In genomic region chr1:230798187-230798484, GRCh38 we compare ENCODE assay signal across 20 cellular contexts. TPM values are rescaled to one million over a fixed set of nuclear protein-coding genes. Genes with fewer than 3 reads are reported as not detected.
DNase-seq lines count a peak whose midpoint lies in the region; ATAC-seq and TF ChIP-seq lines count a peak whose summit lies in the region.
"Had no signal": no experiment of that assay in that cellular context is flagged by ENCODE, and none has a peak within 500 bp of the region (broad histone marks: within the 10 kb centered on the region; RNA-seq: fewer than 3 reads in every experiment).

No MANE protein-coding gene starts in this region.

- H3K27me3 Mint-ChIP-seq in endodermal cell (ENCODE audit: insufficient read depth) (peaks cover 43% of the 10 kb centered on the region), neural progenitor cell (ENCODE audit: insufficient read depth, low read depth) (peaks cover 9% of the 10 kb centered on the region)

- H3F3A ChIP-seq in neural progenitor cell (ENCODE audit: low read depth): no peaks in the 10 kb centered on the region

- H3K27me3 ChIP-seq in endodermal cell (ENCODE audit: control insufficient read depth, insufficient read depth, low read length, poor library complexity, severe bottlenecking) (no peaks in the 10 kb centered on the region), neural progenitor cell (peaks cover 15% of the 10 kb centered on the region)
- H3K27me3 ChIP-seq: SJSA1, tibial nerve had no signal

- H3K27ac ChIP-seq in endodermal cell (ENCODE audit: low read depth, low read length) (no peak overlapping the region), neural progenitor cell (no peak overlapping the region)
- H3K27ac ChIP-seq: prostate gland, SJSA1 had no signal

- H3K4me2 ChIP-seq in neural progenitor cell: no peak overlapping the region

- intact Hi-C loops in Right ventricle myocardium superior (cut with DNase I): loop anchor here (1.0 to 10.0 kb wide), 2 partner anchors 119 to 417 kb away; no protein-coding TSS in a partner anchor
- intact Hi-C loops in cardiac septum (cut with DNase I): loop anchor here (1.0 to 2.0 kb wide), 2 partner anchors 120 to 413 kb away; no protein-coding TSS in a partner anchor

- peak overlapping the region; percentile 65 for H2AFZ ChIP-seq in neural progenitor cell (replicated peaks)

- H3K79me2 ChIP-seq in neural progenitor cell (ENCODE audit: low read depth): no peaks in the 10 kb centered on the region

- H3K9me3 ChIP-seq in endodermal cell (ENCODE audit: control insufficient read depth, low read length) (no peaks in the 10 kb centered on the region), neural progenitor cell (ENCODE audit: low read depth) (no peaks in the 10 kb centered on the region)
- H3K9me3 ChIP-seq: prostate gland, SJSA1, tibial nerve had no signal

- peak; percentile 36 for ATAC-seq in Right ventricle myocardium superior (ENCODE audit: poor library complexity)
- no peak for ATAC-seq in GM19328 (IDR thresholded peaks at IDR 0.05; ENCODE audit: unreplicated experiment)
- no peak for ATAC-seq in HG03460 (IDR thresholded peaks at IDR 0.05; ENCODE audit: unreplicated experiment)
- ATAC-seq: stimulated activated effector memory CD8-positive, alpha-beta T cell treated with anti-CD3 and anti-CD28 coated beads, Interleukin-12 subunit alpha, Interleukin-12 subunit beta, amount 100 ng/mL, for 72 hours had no signal

- H3K27ac Mint-ChIP-seq in endodermal cell (no peak overlapping the region), neural progenitor cell (peak overlapping the region; percentile 69)
- H3K27ac Mint-ChIP-seq: CD4-positive, CD25-positive, alpha-beta regulatory T cell; stimulated activated effector memory CD8-positive, alpha-beta T cell treated with anti-CD3 and anti-CD28 coated beads, Interleukin-12 subunit alpha, Interleukin-12 subunit beta, amount 100 ng/mL, for 72 hours had no signal

- 88% methylated on average over 2 of the region's 2 CpGs; no CpG with 5 or more reads in 1 of the 2 experiments for WGBS in endodermal cell (ENCODE audit: insufficient coverage in 1 of 2, insufficient read length in 1 of 2), 2 experiments

- H3K4me1 Mint-ChIP-seq in endodermal cell (no peaks in the 10 kb centered on the region), neural progenitor cell (peaks cover 24% of the 10 kb centered on the region)
- H3K4me1 Mint-ChIP-seq: CD4-positive, CD25-positive, alpha-beta regulatory T cell; stimulated activated effector memory CD8-positive, alpha-beta T cell treated with anti-CD3 and anti-CD28 coated beads, Interleukin-12 subunit alpha, Interleukin-12 subunit beta, amount 100 ng/mL, for 72 hours had no signal

- H3K36me3 Mint-ChIP-seq in endodermal cell (ENCODE audit: low read depth): no peaks in the 10 kb centered on the region
- no peaks in the 10 kb centered on the region for H3K36me3 Mint-ChIP-seq in neural progenitor cell
- H3K36me3 Mint-ChIP-seq: CD4-positive, CD25-positive, alpha-beta regulatory T cell; stimulated activated effector memory CD8-positive, alpha-beta T cell treated with anti-CD3 and anti-CD28 coated beads, Interleukin-12 subunit alpha, Interleukin-12 subunit beta, amount 100 ng/mL, for 72 hours had no signal

- peak; percentile 8 for TF ChIP-seq CTCF in endodermal cell (conservative IDR thresholded peaks at IDR 0.05)
- TF ChIP-seq CTCF in neural progenitor cell (IDR thresholded peaks at IDR 0.05): no peak

- no peak for DNase-seq in Right ventricle myocardium superior
- no peak for DNase-seq in cardiac septum (ENCODE audit: low spot score)
- DNase-seq in endodermal cell: no peak
- DNase-seq in neural progenitor cell (ENCODE audit: low spot score): no peak
- DNase-seq in activated naive CD4-positive, alpha-beta T cell treated with Interleukin-2 at 50 U/mL for 16 hours: no peak
- no peak for DNase-seq in stimulated activated naive CD4-positive, alpha-beta T cell (lab: John Stamatoyannopoulos, UW)
- DNase-seq: activated gamma-delta T cell, NCI-H1436, T1000 had no signal

- no peaks in the 10 kb centered on the region for H3K36me3 ChIP-seq in endodermal cell (ENCODE audit: control insufficient read depth, insufficient read depth, low read length)
- no peaks in the 10 kb centered on the region for H3K36me3 ChIP-seq in neural progenitor cell
- H3K36me3 ChIP-seq: prostate gland, SJSA1, tibial nerve had no signal

- H3K9me3 Mint-ChIP-seq in endodermal cell: no peaks in the 10 kb centered on the region
- H3K9me3 Mint-ChIP-seq in neural progenitor cell: peaks cover 3% of the 10 kb centered on the region
- H3K9me3 Mint-ChIP-seq: stimulated activated effector memory CD8-positive, alpha-beta T cell treated with anti-CD3 and anti-CD28 coated beads, Interleukin-12 subunit alpha, Interleukin-12 subunit beta, amount 100 ng/mL, for 72 hours had no signal

- no peaks in the 10 kb centered on the region for H4K20me1 ChIP-seq in neural progenitor cell (ENCODE audit: low read depth)

- H3K4me3 ChIP-seq in endodermal cell (ENCODE audit: low read length) (no peak overlapping the region), neural progenitor cell (no peak overlapping the region)
- H3K4me3 ChIP-seq: prostate gland, SJSA1, tibial nerve had no signal

- no peak overlapping the region for H3K4me3 Mint-ChIP-seq in endodermal cell
- no peak overlapping the region for H3K4me3 Mint-ChIP-seq in neural progenitor cell
- H3K4me3 Mint-ChIP-seq: CD4-positive, CD25-positive, alpha-beta regulatory T cell; stimulated activated effector memory CD8-positive, alpha-beta T cell treated with anti-CD3 and anti-CD28 coated beads, Interleukin-12 subunit alpha, Interleukin-12 subunit beta, amount 100 ng/mL, for 72 hours had no signal

- H3K4me1 ChIP-seq in endodermal cell (ENCODE audit: control insufficient read depth, insufficient read depth, low read length) (peaks cover 4% of the 10 kb centered on the region), neural progenitor cell (no peaks in the 10 kb centered on the region)
- H3K4me1 ChIP-seq: prostate gland, SJSA1 had no signal

- no peak overlapping the region for H3K9ac ChIP-seq in endodermal cell (ENCODE audit: extremely low read depth, low read length, poor library complexity, severe bottlenecking)
- no peak overlapping the region for H3K9ac ChIP-seq in neural progenitor cell

RNA-seq across cellular contexts. Expression of gene CAPN9, which starts 50.9 kb away (rescaled TPM):
- total RNA-seq in Right ventricle myocardium superior (0.83 TPM), cardiac septum (0.38 TPM), endodermal cell (1 to 10 TPM; 1.1 TPM), neural progenitor cell (ENCODE audit: low replicate concordance) (0.15 and 0.19 TPM in 2 replicates)
- 0.93 TPM for polyA plus RNA-seq in endodermal cell (2013, experiment 1 of 2)
- polyA plus RNA-seq in endodermal cell (2013, experiment 2 of 2): 0.33 TPM
- total RNA-seq: CD4-positive, CD25-positive, alpha-beta regulatory T cell; dermis blood vessel endothelial cell; glomerular endothelial cell; lung microvascular endothelial cell; myocyte; SJSA1 had no signal
- polyA plus RNA-seq: CD4-positive, CD25-positive, alpha-beta regulatory T cell had no signal
